19 cellular contexts compared by ENCODE assay signal in the genomic region with DNA sequence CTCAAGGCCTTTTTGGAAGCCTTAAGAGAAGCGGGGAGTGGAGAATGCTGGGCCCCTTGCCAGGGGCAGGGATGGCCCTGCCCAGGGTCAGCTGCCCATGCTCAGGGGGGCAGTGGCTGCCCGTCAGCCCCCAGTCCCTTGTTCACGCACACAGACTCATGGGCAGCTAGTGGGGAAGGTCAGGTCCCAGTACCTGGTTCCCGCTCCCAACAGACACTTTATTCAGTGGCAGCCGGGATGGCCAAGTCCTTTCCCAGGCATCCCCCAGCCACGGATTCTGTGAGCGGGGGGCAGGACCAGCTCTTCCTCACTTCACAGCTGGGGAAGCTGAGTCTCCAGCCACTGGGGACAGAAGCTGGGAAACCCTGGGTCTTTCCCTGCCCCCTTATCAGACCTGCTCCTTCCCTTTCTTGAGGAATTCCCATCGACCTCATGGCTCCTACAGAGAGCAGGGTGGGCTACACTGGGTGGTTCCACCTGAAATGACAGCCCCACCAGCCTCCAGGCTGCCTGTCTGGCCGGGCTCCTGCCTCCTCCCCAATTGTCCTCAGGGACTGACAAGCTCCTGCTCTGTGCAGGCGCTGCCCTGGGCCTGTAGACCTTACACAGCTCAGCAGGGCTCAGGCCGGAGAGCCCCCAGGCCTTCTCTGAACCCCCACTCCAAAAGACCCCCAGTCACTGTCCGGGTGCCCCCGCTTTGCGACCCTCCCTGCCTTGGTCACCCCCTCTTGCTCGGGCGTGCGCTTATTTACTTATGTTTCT.
A peak's percentile ranks its signal among the peaks of the same experiment; 100 is the strongest.
DNase-seq lines count a peak whose midpoint lies in the region; ATAC-seq, FAIRE-seq and TF ChIP-seq lines count a peak whose summit lies in the region.
"Had no signal": no experiment of that assay in that cellular context is flagged by ENCODE, and none has a peak within 500 bp of the region (broad histone marks: within the 10 kb centered on the region; RNA-seq: fewer than 3 reads in every experiment).

No MANE protein-coding gene starts in this region.

- intact Hi-C loops in right lobe of liver (cut with DNase I), result loop anchor here (10.0 kb wide), 2 partner anchors 155 to 165 kb away; no protein-coding TSS in a partner anchor
- intact Hi-C loops in HepG2 (cut with micrococcal nuclease; ENCODE audit: unreplicated experiment), result no loop called here
- intact Hi-C loops in lower lobe of right lung (cut with DNase I), result loop anchor here (10.0 kb wide), 1 partner anchor 195 kb away; no protein-coding TSS in a partner anchor
- intact Hi-C loops in upper lobe of right lung (cut with DNase I), result loop anchor here (10.0 kb wide), 1 partner anchor 195 kb away; no protein-coding TSS in a partner anchor

- H3K27ac ChIP-seq in right lobe of liver, result no peak overlapping the region
- no peak overlapping the region for H3K27ac ChIP-seq in HepG2 (ENCODE audit: extremely low read length, insufficient read depth, low read length)
- no peak overlapping the region for H3K27ac ChIP-seq in lower lobe of right lung
- no peak overlapping the region for H3K27ac ChIP-seq in upper lobe of right lung
- H3K27ac ChIP-seq in SJCRH30, result no peak overlapping the region
- H3K27ac ChIP-seq: BLaER1 treated with 17β-estradiol and CSF1 and Interleukin-3, amounts not matched to agents 10 nM and 100 nM had no signal

- TF ChIP-seq CTCF in right lobe of liver (IDR thresholded peaks at IDR 0.05) (no peak), HepG2 (CRISPR knock-in tag; IDR thresholded peaks at IDR 0.05) (no peak), lower lobe of right lung (IDR thresholded peaks at IDR 0.05) (no peak), upper lobe of right lung (IDR thresholded peaks at IDR 0.05) (no peak)

- no peak for FAIRE-seq in HepG2 (lab: Jason Lieb, UNC)

- H3K9ac ChIP-seq in HepG2 (ENCODE audit: insufficient read depth, low read depth, low read length), result no peak overlapping the region
- H3K9ac ChIP-seq: BLaER1 treated with 17β-estradiol and CSF1 and Interleukin-3, amounts not matched to agents 10 nM and 100 nM had no signal

- no peak for TF ChIP-seq EP300 in HepG2 (IDR thresholded peaks at IDR 0.05; ENCODE audit: low read depth in 2 of 2, low read length in 2 of 2)
- no peak for TF ChIP-seq EP300 in HepG2 (CRISPR knock-in tag; IDR thresholded peaks at IDR 0.05; ENCODE audit: borderline replicate concordance)

- 85% methylated on average over 8 of the region's 17 CpGs for WGBS in right lobe of liver (ENCODE audit: insufficient coverage, low coverage, low lambda C conversion rate, missing lambda C conversion rate)
- WGBS in HepG2 (ENCODE audit: low lambda C conversion rate), result 16% methylated on average over 14 of the region's 17 CpGs

- peak; percentile 4 to 38 (median 26) for DNase-seq in right lobe of liver
- DNase-seq in HepG2 (ENCODE audit: low spot score), result no peak
- peak; percentile 42 for DNase-seq in ecto neural progenitor cell (ENCODE audit: low spot score)
- DNase-seq in lower lobe of right lung, result peak; percentile 32
- peak; percentile 36 for DNase-seq in upper lobe of right lung
- DNase-seq in SJCRH30, result no peak
- DNase-seq: DMS153; HCEC 1CT; Karpas-422; MM.1S; NCI-H1105; NCI-H1694 treated with DMSO at 0.1 percent for 48 hours; NCI-H345; NCI-H69; NK-92 treated with Interleukin-12 subunit alpha and Interleukin-12 subunit beta, amount 100 ng/mL, for 24 hours; OCI-M1; RPMI8226 had no signal

- no peaks in the 10 kb centered on the region for H3K27me3 ChIP-seq in right lobe of liver
- peaks cover 12 to 52% of the 10 kb centered on the region in 2 experiments; a peak in 4 of 5 replicates for H3K27me3 ChIP-seq in HepG2 (ENCODE audit: control insufficient read depth in 1 of 2, insufficient read depth in 2 of 2, low read length in 2 of 2)
- H3K27me3 ChIP-seq in lower lobe of right lung (ENCODE audit: low read depth), result peaks cover 15% of the 10 kb centered on the region
- H3K27me3 ChIP-seq in upper lobe of right lung, result no peaks in the 10 kb centered on the region
- peaks cover 4% of the 10 kb centered on the region; the same call in 1 of the 2 replicates for H3K27me3 ChIP-seq in SJCRH30
- H3K27me3 ChIP-seq: BLaER1 treated with 17β-estradiol and CSF1 and Interleukin-3, amounts not matched to agents 10 nM and 100 nM had no signal

- POLR2A ChIA-PET in HepG2 (lab: Yijun Ruan, JAX), result no interaction called here

- ATAC-seq in right lobe of liver (no peak), HepG2 (no peak), lower lobe of right lung (no peak), upper lobe of right lung (no peak), GM18498 (IDR thresholded peaks at IDR 0.05; ENCODE audit: unreplicated experiment) (no peak)

- BruUV-seq in HepG2 (replicated peaks; lab: Mats Ljungman, UMichigan), result no TSS peak

- CTCF ChIA-PET in HepG2 (lab: Yijun Ruan, JAX; ENCODE audit: low intra/inter-chr PET ratio, low total read pairs), result no interaction called here

- H3K4me2 ChIP-seq in HepG2 (ENCODE audit: low read depth, low read length), result no peak overlapping the region
- H3K4me2 ChIP-seq: BLaER1 treated with 17β-estradiol and CSF1 and Interleukin-3, amounts not matched to agents 10 nM and 100 nM had no signal

- no peaks in the 10 kb centered on the region for H4K20me1 ChIP-seq in HepG2 (ENCODE audit: insufficient read depth, low read length)

- no peaks in the 10 kb centered on the region for H3K79me2 ChIP-seq in HepG2 (ENCODE audit: insufficient read depth, low read length)

- no peak for TF ChIP-seq RAD21 in HepG2 (CRISPR knock-in tag; IDR thresholded peaks at IDR 0.05)

- H3K9me3 ChIP-seq in right lobe of liver (no peaks in the 10 kb centered on the region), HepG2 (ENCODE audit: low read length) (no peaks in the 10 kb centered on the region), lower lobe of right lung (no peaks in the 10 kb centered on the region), upper lobe of right lung (no peaks in the 10 kb centered on the region), SJCRH30 (replicated peaks) (no peaks in the 10 kb centered on the region)
- H3K9me3 ChIP-seq: BLaER1 treated with 17β-estradiol and CSF1 and Interleukin-3, amounts not matched to agents 10 nM and 100 nM had no signal

- in situ Hi-C loops in HepG2 (cut with HindIII; ENCODE audit: extremely low pct_ligation_motif_present, low pct_unique_long_range_greater_than_20kb), result no loop called here

- H3K4me3 ChIP-seq in right lobe of liver (no peak overlapping the region), HepG2 (replicated peaks in 1 of 3; ENCODE audit: insufficient read depth in 1 of 3, low read depth in 2 of 3, low read length in 3 of 3) (no peak overlapping the region), lower lobe of right lung (no peak overlapping the region), upper lobe of right lung (no peak overlapping the region), SJCRH30 (no peak overlapping the region)
- H3K4me3 ChIP-seq: BLaER1 treated with 17β-estradiol and CSF1 and Interleukin-3, amounts not matched to agents 10 nM and 100 nM had no signal

- H3K36me3 ChIP-seq in right lobe of liver (no peaks in the 10 kb centered on the region), HepG2 (replicated peaks in 1 of 2; ENCODE audit: control insufficient read depth in 1 of 2, insufficient read depth in 2 of 2, low read length in 2 of 2) (no peaks in the 10 kb centered on the region), lower lobe of right lung (no peaks in the 10 kb centered on the region), upper lobe of right lung (no peaks in the 10 kb centered on the region), SJCRH30 (no peaks in the 10 kb centered on the region)
- H3K36me3 ChIP-seq: BLaER1 treated with 17β-estradiol and CSF1 and Interleukin-3, amounts not matched to agents 10 nM and 100 nM had no signal

- H2AFZ ChIP-seq in HepG2 (ENCODE audit: low read length), result no peak overlapping the region

- H3K4me1 ChIP-seq in right lobe of liver (no peaks in the 10 kb centered on the region), HepG2 (ENCODE audit: insufficient read depth, low read length) (no peaks in the 10 kb centered on the region), lower lobe of right lung (no peaks in the 10 kb centered on the region), upper lobe of right lung (no peaks in the 10 kb centered on the region), SJCRH30 (no peaks in the 10 kb centered on the region)
- H3K4me1 ChIP-seq: BLaER1 treated with 17β-estradiol and CSF1 and Interleukin-3, amounts not matched to agents 10 nM and 100 nM had no signal

- TF ChIP-seq POLR2A in right lobe of liver (IDR thresholded peaks at IDR 0.05), result no peak
- no peak for TF ChIP-seq POLR2A in HepG2 (IDR thresholded peaks at IDR 0.05; ENCODE audit: insufficient read depth in 1 of 2, low read depth in 2 of 2, low read length in 2 of 2)

TF ChIP-seq in HepG2, 621 proteins besides CTCF, POLR2A, EP300 and RAD21:
- no peak for TF ChIP-seq NONO (IDR thresholded peaks at IDR 0.05)
- no peak for TF ChIP-seq NONO (CRISPR knock-in tag; conservative IDR thresholded peaks at IDR 0.05)
- TF ChIP-seq SOX13 (IDR thresholded peaks at IDR 0.05), result no peak
- TF ChIP-seq SOX13 (CRISPR knock-in tag; conservative IDR thresholded peaks at IDR 0.05 in 1 of 2, IDR thresholded peaks at IDR 0.05 in 1 of 2), result no peak
- no peak for TF ChIP-seq DBP (CRISPR knock-in tag; IDR thresholded peaks at IDR 0.05; ENCODE audit: not compliant biosample characterization)
- TF ChIP-seq ZNF891 (CRISPR knock-in tag; IDR thresholded peaks at IDR 0.05), result no peak
- TF ChIP-seq ZNF256 (CRISPR knock-in tag; conservative IDR thresholded peaks at IDR 0.05), result no peak
- no peak for TF ChIP-seq EZH2 (conservative IDR thresholded peaks at IDR 0.05; ENCODE audit: low read depth, low read length)

Comparison
In these comparisons a context has a peak if more than half of its experiments do, and no peak if none do; other contexts are left out.
1. DNase-seq: peak in right lobe of liver (3 of 3), ecto neural progenitor cell (single experiment), lower lobe of right lung (single experiment) and upper lobe of right lung (single experiment); none in HepG2 (single experiment) and SJCRH30 (0 of 2).